In the genomic region with DNA sequence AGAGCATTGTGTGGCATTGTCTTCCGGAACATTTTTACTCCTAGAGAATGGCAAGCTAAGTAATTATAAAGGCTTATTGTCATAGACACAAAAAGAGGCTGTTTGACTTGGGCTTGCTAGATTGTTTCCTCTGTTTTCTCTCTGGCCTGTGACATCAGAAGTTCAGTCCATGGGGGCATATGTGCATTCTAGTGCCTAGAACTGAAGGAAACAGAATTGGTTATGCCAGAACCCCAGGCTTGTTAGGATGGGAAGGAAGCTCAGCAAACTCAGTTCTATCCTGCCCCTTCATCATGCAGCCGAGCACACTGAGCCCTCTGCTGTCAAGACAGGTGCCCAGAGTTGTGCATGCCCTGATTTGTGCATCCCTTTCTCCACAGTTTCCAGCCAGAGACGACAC, we compare ENCODE assay signal across 16 cellular contexts.
DNase-seq lines count a peak whose midpoint lies in the region; ATAC-seq lines count a peak whose summit lies in the region.
"Had no signal": no experiment of that assay in that cellular context is flagged by ENCODE, and none has a peak within 500 bp of the region (broad histone marks: within the 10 kb centered on the region; RNA-seq: fewer than 3 reads in every experiment).

No MANE protein-coding gene starts in this region.

- H3K27ac Mint-ChIP-seq in activated CD4-positive, alpha-beta T cell treated with anti-CD3 and anti-CD28 coated beads for 36 hours = no peak overlapping the region
- H3K27ac Mint-ChIP-seq: CD8-positive, alpha-beta T cell; HFFc6 had no signal

- no peak overlapping the region for H3K4me3 Mint-ChIP-seq in activated CD4-positive, alpha-beta T cell treated with anti-CD3 and anti-CD28 coated beads for 36 hours
- H3K4me3 Mint-ChIP-seq: CD8-positive, alpha-beta T cell; HFFc6 had no signal

- DNase-seq in anterior cingulate cortex (lab: John Stamatoyannopoulos, UW) (peak in 30 of 58 donors; percentile 5 to 92 (median 44)), head of caudate nucleus (peak in 38 of 42 donors; percentile 8 to 87 (median 56)), nucleus accumbens (lab: John Stamatoyannopoulos, UW) (peak in 41 of 56 donors; percentile 3 to 81 (median 54)), HK-2 (ENCODE audit: unreplicated experiment) (no peak), activated gamma-delta T cell (lab: John Stamatoyannopoulos, UW) (no peak)
- no peak for DNase-seq in activated CD4-positive, alpha-beta T cell treated with anti-CD3 and anti-CD28 coated beads for 36 hours
- DNase-seq: DMS79 treated with DMSO at 0.1 percent for 48 hours, HFFc6, NCI-H1048, NCI-H1694, NCI-H2107, NCI-H226, NCI-H524 treated with DMSO at 0.1 percent for 48 hours had no signal

- CTCF ChIA-PET in activated CD4-positive, alpha-beta T cell treated with anti-CD3 and anti-CD28 coated beads for 36 hours (lab: Charles Lee) = no interaction called here

- peaks cover 35% of the 10 kb centered on the region for H3K36me3 Mint-ChIP-seq in activated CD4-positive, alpha-beta T cell treated with anti-CD3 and anti-CD28 coated beads for 36 hours (ENCODE audit: low read depth)

- peaks cover 10% of the 10 kb centered on the region for H3K4me1 Mint-ChIP-seq in activated CD4-positive, alpha-beta T cell treated with anti-CD3 and anti-CD28 coated beads for 36 hours

- no peaks in the 10 kb centered on the region for H3K9me3 Mint-ChIP-seq in activated CD4-positive, alpha-beta T cell treated with anti-CD3 and anti-CD28 coated beads for 36 hours (ENCODE audit: low read depth)
- H3K9me3 Mint-ChIP-seq: CD8-positive, alpha-beta T cell; HFFc6 had no signal

- intact Hi-C loops in head of caudate nucleus (cut with DNase I) = loop anchor here (10.0 kb wide), 1 partner anchor 68 kb away; no protein-coding TSS in a partner anchor
- intact Hi-C loops in activated CD4-positive, alpha-beta T cell treated with anti-CD3 and anti-CD28 coated beads for 36 hours (cut with DNase I, micrococcal nuclease) = loop anchor here in 1 of 2 experiments (5.0 kb wide), 1 partner anchor 39 kb away; no protein-coding TSS in a partner anchor

- H3K27me3 Mint-ChIP-seq in activated CD4-positive, alpha-beta T cell treated with anti-CD3 and anti-CD28 coated beads for 36 hours = no peaks in the 10 kb centered on the region

- ATAC-seq in activated CD4-positive, alpha-beta T cell treated with anti-CD3 and anti-CD28 coated beads for 36 hours = no peak
- no peak for ATAC-seq in GM18861 (IDR thresholded peaks at IDR 0.05; ENCODE audit: unreplicated experiment)
- ATAC-seq: CD8-positive, alpha-beta T cell; GM12878 had no signal

- POLR2A ChIA-PET in activated CD4-positive, alpha-beta T cell treated with anti-CD3 and anti-CD28 coated beads for 36 hours (lab: Charles Lee) = no interaction called here

Comparison
In these comparisons a context has a peak if more than half of its experiments do, and no peak if none do; other contexts are left out.
1. DNase-seq: peak in anterior cingulate cortex (30 of 58), head of caudate nucleus (38 of 42) and nucleus accumbens (41 of 56); none in HK-2 (single experiment), activated CD4-positive, alpha-beta T cell treated with anti-CD3 and anti-CD28 coated beads for 36 hours (single experiment) and activated gamma-delta T cell (single experiment).